10 cellular contexts compared by ENCODE assay signal in genomic region chr4:40953253-40954118, GRCh38.
A peak's percentile ranks its signal among the peaks of the same experiment; 100 is the strongest.
DNase-seq lines count a peak whose midpoint lies in the region; ATAC-seq and TF ChIP-seq lines count a peak whose summit lies in the region.
"Had no signal": no experiment of that assay in that cellular context is flagged by ENCODE, and none has a peak within 500 bp of the region (broad histone marks: within the 10 kb centered on the region; RNA-seq: fewer than 3 reads in every experiment).

No MANE protein-coding gene starts in this region.

- no peaks in the 10 kb centered on the region for H4K20me1 ChIP-seq in GM23338 (replicated peaks; ENCODE audit: insufficient read depth)

- H3K4me3 Mint-ChIP-seq in GM23338 = no peak overlapping the region; the same call in 2 of the 3 replicates
- H3K4me3 Mint-ChIP-seq: activated T-cell treated with anti-CD3 and anti-CD28 coated beads, Interleukin-2, amount 50 U/mL, for 72 hours had no signal

- H3K9me3 Mint-ChIP-seq in GM23338 = no peaks in the 10 kb centered on the region
- H3K9me3 Mint-ChIP-seq: activated T-cell treated with anti-CD3 and anti-CD28 coated beads, Interleukin-2, amount 50 U/mL, for 72 hours had no signal

- H3K27me3 ChIP-seq in GM23338 (ENCODE audit: insufficient read depth) (no peaks in the 10 kb centered on the region), ectodermal cell (ENCODE audit: control insufficient read depth, insufficient read depth, low read length, poor library complexity, severe bottlenecking) (no peaks in the 10 kb centered on the region), lung (ENCODE audit: control insufficient read depth, insufficient read depth) (no peaks in the 10 kb centered on the region), stomach (no peaks in the 10 kb centered on the region)

- H3K4me1 Mint-ChIP-seq in GM23338 = peaks cover 17% of the 10 kb centered on the region

- peak overlapping the region; percentile 67 for H3K4me2 ChIP-seq in GM23338

- no peak overlapping the region for H2AFZ ChIP-seq in GM23338

- H3K79me2 ChIP-seq in GM23338 (replicated peaks; ENCODE audit: insufficient read depth) = no peaks in the 10 kb centered on the region

- H3K27me3 Mint-ChIP-seq in GM23338 (ENCODE audit: insufficient read depth, low read depth, poor library complexity) = peaks cover 7% of the 10 kb centered on the region

- peaks cover 17% of the 10 kb centered on the region for H3K4me1 ChIP-seq in GM23338 (ENCODE audit: insufficient read depth)
- peaks cover 8% of the 10 kb centered on the region for H3K4me1 ChIP-seq in ectodermal cell (ENCODE audit: control insufficient read depth, insufficient read depth, low read length)
- peaks cover 7 to 13% of the 10 kb centered on the region in 2 donors for H3K4me1 ChIP-seq in lung (ENCODE audit: control insufficient read depth in 2 of 2, insufficient read depth in 2 of 2, low read length in 2 of 2)
- peaks cover 4 to 49% (median 15%) of the 10 kb centered on the region in 4 donors for H3K4me1 ChIP-seq in stomach

- 71 to 81% methylated on average over 13 of the region's 13 CpGs for WGBS in ectodermal cell, 2 experiments
- WGBS in lung, 2 donors = 61 to 73% methylated on average over 13 of the region's 13 CpGs
- 57 to 77% (median 74%) methylated on average over 12 to 13 of the region's 13 CpGs for WGBS in stomach, 5 donors

- no peak for TF ChIP-seq EP300 in stomach (IDR thresholded peaks at IDR 0.05)

- no peaks in the 10 kb centered on the region for H3K9me2 ChIP-seq in GM23338 (ENCODE audit: insufficient read depth)

- peak overlapping the region; percentile 68; the same call in 1 of the 2 replicates for H3K27ac Mint-ChIP-seq in GM23338
- H3K27ac Mint-ChIP-seq: activated T-cell treated with anti-CD3 and anti-CD28 coated beads, Interleukin-2, amount 50 U/mL, for 72 hours had no signal

- 0 out of 2 replicates have a peak, but pooled peaks cover 6% of the 10 kb centered on the region for H3F3A ChIP-seq in GM23338 (replicated peaks; ENCODE audit: low read depth)

- TF ChIP-seq POLR2A in stomach (IDR thresholded peaks at IDR 0.05) = no peak

- ATAC-seq in GM23338 (peak; percentile 64), lung (ENCODE audit: insufficient read depth, low FRiP score) (no peak), HG03135 (IDR thresholded peaks at IDR 0.05; ENCODE audit: unreplicated experiment) (no peak), GM18861 (IDR thresholded peaks at IDR 0.05; ENCODE audit: unreplicated experiment) (no peak), GM21367 (IDR thresholded peaks at IDR 0.05; ENCODE audit: unreplicated experiment) (no peak)
- ATAC-seq: activated T-cell treated with anti-CD3 and anti-CD28 coated beads, Interleukin-2, amount 50 U/mL, for 72 hours had no signal

- H3K36me3 ChIP-seq in GM23338 (ENCODE audit: insufficient read depth) (no peaks in the 10 kb centered on the region; the same call in 1 of the 2 replicates), ectodermal cell (ENCODE audit: control insufficient read depth, insufficient read depth, low read length) (no peaks in the 10 kb centered on the region), lung (ENCODE audit: control insufficient read depth in 2 of 2, insufficient read depth in 2 of 2, low read length in 2 of 2) (peaks cover 0 to 2% of the 10 kb centered on the region in 2 donors), stomach (no peaks in the 10 kb centered on the region)

- H3K9me3 ChIP-seq in ectodermal cell (ENCODE audit: control insufficient read depth, low read length) (no peaks in the 10 kb centered on the region), lung (ENCODE audit: control insufficient read depth in 2 of 2, insufficient read depth in 1 of 2, low read length in 1 of 2) (no peaks in the 10 kb centered on the region), stomach (no peaks in the 10 kb centered on the region)

- H3K27ac ChIP-seq in GM23338 (ENCODE audit: low read depth) (peak overlapping the region; percentile 90; the same call in 1 of the 2 replicates), ectodermal cell (ENCODE audit: insufficient read depth, low read depth, low read length, poor library complexity, severe bottlenecking) (peak overlapping the region; percentile 46), lung (ENCODE audit: low read depth in 1 of 2, low read length in 1 of 2) (peak overlapping the region; percentile 54 to 63), stomach (peak overlapping the region in 4 of 5 donors; percentile 44 to 76 (median 66))

- DNase-seq in GM23338 (ENCODE audit: low spot score) = peak; percentile 42
- DNase-seq in lung (ENCODE audit: low spot score) = no peak
- no peak for DNase-seq in stomach
- no peak for DNase-seq in OCI-M2 (lab: John Stamatoyannopoulos, UW; ENCODE audit: unreplicated experiment)
- DNase-seq: activated T-cell treated with anti-CD3 and anti-CD28 coated beads, Interleukin-2, amount 50 U/mL, for 72 hours; NCI-H146 had no signal

- H3K36me3 Mint-ChIP-seq in GM23338 (ENCODE audit: low read depth) = no peaks in the 10 kb centered on the region; the same call in 2 of the 3 replicates

- H3K4me3 ChIP-seq in GM23338 (peak overlapping the region; percentile 30; the same call in 1 of the 2 replicates), ectodermal cell (ENCODE audit: insufficient read depth, low read depth, low read length) (no peak overlapping the region), lung (no peak overlapping the region), stomach (no peak overlapping the region)

- no peak for TF ChIP-seq CTCF in GM23338 (conservative IDR thresholded peaks at IDR 0.05; ENCODE audit: low read depth in 2 of 2)
- no peak for TF ChIP-seq CTCF in lung (IDR thresholded peaks at IDR 0.05; ENCODE audit: control extremely low read depth, extremely low read depth)
- TF ChIP-seq CTCF in stomach (IDR thresholded peaks at IDR 0.05) = no peak

- intact Hi-C loops in stomach (cut with DNase I; ENCODE audit: low total_unique reads) = no loop called here

TF ChIP-seq in GM23338, 12 proteins besides CTCF, POLR2A, EP300 and RAD21:
- TF ChIP-seq EZH2phosphoT487 (IDR thresholded peaks at IDR 0.05; ENCODE audit: unreplicated experiment) = no peak
TF ChIP-seq in GM23338: peak in this region for 0.
